ENCODE assay signal across 37 cellular contexts in genomic region chr22:38826801-38827200, GRCh38.
"Had no signal": no experiment of that assay in that cellular context is flagged by ENCODE, and none has a peak within 500 bp of the region (broad histone marks: within the 10 kb centered on the region; RNA-seq: fewer than 3 reads in every experiment).

No MANE protein-coding gene starts in this region.

- H3K27me3 Mint-ChIP-seq: activated CD4-positive, alpha-beta memory T cell treated with anti-CD3 and anti-CD28 coated beads for 36 hours; activated CD4-positive, alpha-beta T cell treated with anti-CD3 and anti-CD28 coated beads, Interleukin-2, amount 10 ng/mL, durations not matched to agents 24 days and 14 days; activated CD8-positive, alpha-beta T cell treated with anti-CD3 and anti-CD28 coated beads for 36 hours; activated naive CD8-positive, alpha-beta T cell treated with anti-CD3 and anti-CD28 coated beads for 36 hours; activated T-helper 17 cell treated with anti-CD3 and anti-CD28 coated beads, Interleukin-2, amount 50 U/mL, for 72 hours; central memory CD8-positive, alpha-beta T cell had no signal

- H3K27ac Mint-ChIP-seq: activated B cell treated with CpG ODN at 0.5 μM for 24 hours; activated CD4-positive, alpha-beta memory T cell treated with anti-CD3 and anti-CD28 coated beads for 36 hours; activated CD4-positive, alpha-beta T cell treated with anti-CD3 and anti-CD28 coated beads, Interleukin-2, amount 10 ng/mL, durations not matched to agents 24 days and 14 days; activated CD8-positive, alpha-beta T cell treated with anti-CD3 and anti-CD28 coated beads for 36 hours; activated naive CD4-positive, alpha-beta T cell treated with anti-CD3 and anti-CD28 coated beads for 36 hours; activated naive CD8-positive, alpha-beta T cell treated with anti-CD3 and anti-CD28 coated beads for 36 hours; activated T-cell treated with anti-CD3 and anti-CD28 coated beads, Interleukin-2, amount 50 U/mL, for 72 hours; activated T-helper 1 cell treated with anti-CD3 and anti-CD28 coated beads, Interleukin-12 subunit alpha, Interleukin-12 subunit beta, Interleukin-2, Interleukin-4 antibody, amounts not matched to agents 30 ng/mL and 10 ng/mL and 1 ng/mL, durations not matched to agents 14 hours and 24 hours and 36 hours; activated T-helper 17 cell treated with anti-CD3 and anti-CD28 coated beads, Interleukin-2, amount 50 U/mL, for 72 hours; brain; T-helper 1 cell treated with Interleukin-12 subunit alpha and Interleukin-12 subunit beta and Interleukin-4 antibody, amounts not matched to agents 30 μg/mL and 1 μg/mL, for 36 hours; T-helper 2 cell treated with Interferon-gamma antibody and Interleukin-4, amounts not matched to agents 5 μg/mL and 100 μg/mL, for 36 hours had no signal

- H3K4me3 ChIP-seq: adrenal gland, ascending aorta, cardiac muscle cell had no signal

- FAIRE-seq: TTC549 had no signal

- H3K36me3 ChIP-seq: adrenal gland, cardiac muscle cell had no signal

- H3K27me3 ChIP-seq: adrenal gland, ascending aorta, cardiac muscle cell had no signal

- ATAC-seq: activated CD8-positive, alpha-beta T cell treated with anti-CD3 and anti-CD28 coated beads for 36 hours; activated naive CD4-positive, alpha-beta T cell treated with anti-CD3 and anti-CD28 coated beads, Interleukin-2, amount 50 U/mL, for 72 hours; activated T-cell treated with anti-CD3 and anti-CD28 coated beads, Interleukin-2, amount 50 U/mL, for 4 hours; activated T-cell treated with anti-CD3 and anti-CD28 coated beads, Interleukin-2, amount 50 U/mL, for 72 hours; activated T-helper 17 cell treated with anti-CD3 and anti-CD28 coated beads, Interleukin-2, amount 50 U/mL, for 72 hours had no signal

- DNase-seq: activated B cell treated with CpG ODN at 0.5 μM for 24 hours; activated CD4-positive, alpha-beta memory T cell treated with anti-CD3 and anti-CD28 coated beads for 36 hours; activated CD4-positive, alpha-beta T cell treated with anti-CD3 and anti-CD28 coated beads for 4 hours; activated CD4-positive, alpha-beta T cell treated with anti-CD3 and anti-CD28 coated beads, Interleukin-2, amount 10 ng/mL, durations not matched to agents 24 days and 14 days; activated CD4-positive, alpha-beta T cell treated with anti-CD3 and anti-CD28 coated beads, Interleukin-2, amount 50 U/mL, for 1 hour; activated CD4-positive, alpha-beta T cell treated with anti-CD3 and anti-CD28 coated beads, Interleukin-2, amount 50 U/mL, for 4 hours; activated CD4-positive, CD25-positive, alpha-beta regulatory T cell treated with anti-CD3 and anti-CD28 coated beads, Interleukin-2, amount 50 U/mL, for 72 hours; activated CD8-positive, alpha-beta memory T cell treated with anti-CD3 and anti-CD28 coated beads, Interleukin-2, amount 50 U/mL, for 4 hours; activated CD8-positive, alpha-beta T cell treated with anti-CD3 and anti-CD28 coated beads for 36 hours; activated effector memory CD4-positive, alpha-beta T cell treated with anti-CD3 and anti-CD28 coated beads, Interleukin-2, amount 50 U/mL, for 16 hours; activated gamma-delta T cell treated with Interleukin-2 at 50 U/mL for 16 hours; activated naive CD4-positive, alpha-beta T cell; activated naive CD4-positive, alpha-beta T cell treated with anti-CD3 and anti-CD28 coated beads for 36 hours; activated naive CD4-positive, alpha-beta T cell treated with anti-CD3 and anti-CD28 coated beads, Interleukin-2, amount 50 U/mL, for 16 hours; activated naive CD8-positive, alpha-beta T cell treated with anti-CD3 and anti-CD28 coated beads for 36 hours; activated T-cell treated with anti-CD3 and anti-CD28 coated beads for 4 hours; activated T-cell treated with anti-CD3 and anti-CD28 coated beads, Interleukin-2, amount 50 U/mL, for 1 hour; activated T-cell treated with anti-CD3 and anti-CD28 coated beads, Interleukin-2, amount 50 U/mL, for 4 hours; activated T-cell treated with anti-CD3 and anti-CD28 coated beads, Interleukin-2, amount 50 U/mL, for 72 hours; adrenal gland; amniotic stem cell; caudate nucleus; cerebellar nuclear complex; T-helper 1 cell; T-helper 2 cell; T-helper 9 cell had no signal

- H3K9me3 ChIP-seq: adrenal gland, ascending aorta had no signal

- H3K36me3 Mint-ChIP-seq: activated CD4-positive, alpha-beta memory T cell treated with anti-CD3 and anti-CD28 coated beads for 36 hours; activated naive CD4-positive, alpha-beta T cell treated with anti-CD3 and anti-CD28 coated beads, Interleukin-2, amount 50 U/mL, for 72 hours; activated naive CD8-positive, alpha-beta T cell treated with anti-CD3 and anti-CD28 coated beads for 36 hours; brain had no signal

- H3K4me1 ChIP-seq: adrenal gland, ascending aorta had no signal

- H3K27ac ChIP-seq: adrenal gland, ascending aorta, cardiac muscle cell, VCaP had no signal

- H3K4me3 Mint-ChIP-seq: activated B cell treated with CpG ODN at 0.5 μM for 24 hours; activated CD4-positive, alpha-beta memory T cell treated with anti-CD3 and anti-CD28 coated beads for 36 hours; activated CD4-positive, alpha-beta T cell treated with anti-CD3 and anti-CD28 coated beads, Interleukin-2, amount 10 ng/mL, durations not matched to agents 24 days and 14 days; activated CD8-positive, alpha-beta T cell treated with anti-CD3 and anti-CD28 coated beads for 36 hours; activated naive CD4-positive, alpha-beta T cell treated with anti-CD3 and anti-CD28 coated beads for 36 hours; activated naive CD8-positive, alpha-beta T cell treated with anti-CD3 and anti-CD28 coated beads for 36 hours; activated T-cell treated with anti-CD3 and anti-CD28 coated beads, Interleukin-2, amount 50 U/mL, for 4 hours; activated T-cell treated with anti-CD3 and anti-CD28 coated beads, Interleukin-2, amount 50 U/mL, for 72 hours; activated T-helper 1 cell treated with anti-CD3 and anti-CD28 coated beads, Interleukin-12 subunit alpha, Interleukin-12 subunit beta, Interleukin-2, Interleukin-4 antibody, amounts not matched to agents 30 ng/mL and 10 ng/mL and 1 ng/mL, durations not matched to agents 14 hours and 24 hours and 36 hours; activated T-helper 17 cell treated with anti-CD3 and anti-CD28 coated beads, Interleukin-2, amount 50 U/mL, for 72 hours; brain; central memory CD8-positive, alpha-beta T cell; T-helper 1 cell treated with Interleukin-12 subunit alpha and Interleukin-12 subunit beta and Interleukin-4 antibody, amounts not matched to agents 30 μg/mL and 1 μg/mL, for 36 hours; T-helper 2 cell treated with Interferon-gamma antibody and Interleukin-4, amounts not matched to agents 5 μg/mL and 100 μg/mL, for 36 hours had no signal

- H3K4me1 Mint-ChIP-seq: activated B cell treated with CpG ODN at 0.5 μM for 24 hours; activated CD4-positive, alpha-beta T cell treated with anti-CD3 and anti-CD28 coated beads, Interleukin-2, amount 10 ng/mL, durations not matched to agents 24 days and 14 days; activated naive CD8-positive, alpha-beta T cell treated with anti-CD3 and anti-CD28 coated beads for 36 hours; activated T-helper 17 cell treated with anti-CD3 and anti-CD28 coated beads, Interleukin-2, amount 50 U/mL, for 72 hours; central memory CD8-positive, alpha-beta T cell had no signal

- H3K9me3 Mint-ChIP-seq: activated B cell treated with CpG ODN at 0.5 μM for 24 hours; activated CD4-positive, alpha-beta memory T cell treated with anti-CD3 and anti-CD28 coated beads for 36 hours; activated CD4-positive, alpha-beta T cell treated with anti-CD3 and anti-CD28 coated beads, Interleukin-2, amount 10 ng/mL, durations not matched to agents 24 days and 14 days; activated CD8-positive, alpha-beta T cell treated with anti-CD3 and anti-CD28 coated beads for 36 hours; activated naive CD4-positive, alpha-beta T cell treated with anti-CD3 and anti-CD28 coated beads for 36 hours; activated naive CD4-positive, alpha-beta T cell treated with anti-CD3 and anti-CD28 coated beads, Interleukin-2, amount 50 U/mL, for 72 hours; activated naive CD8-positive, alpha-beta T cell treated with anti-CD3 and anti-CD28 coated beads for 36 hours; activated T-cell treated with anti-CD3 and anti-CD28 coated beads, Interleukin-2, amount 50 U/mL, for 4 hours; activated T-cell treated with anti-CD3 and anti-CD28 coated beads, Interleukin-2, amount 50 U/mL, for 72 hours; activated T-helper 1 cell treated with anti-CD3 and anti-CD28 coated beads, Interleukin-12 subunit alpha, Interleukin-12 subunit beta, Interleukin-2, Interleukin-4 antibody, amounts not matched to agents 30 ng/mL and 10 ng/mL and 1 ng/mL, durations not matched to agents 14 hours and 24 hours and 36 hours; activated T-helper 17 cell treated with anti-CD3 and anti-CD28 coated beads, Interleukin-2, amount 50 U/mL, for 72 hours; central memory CD8-positive, alpha-beta T cell; T-helper 1 cell treated with Interleukin-12 subunit alpha and Interleukin-12 subunit beta and Interleukin-4 antibody, amounts not matched to agents 30 μg/mL and 1 μg/mL, for 36 hours; T-helper 2 cell treated with Interferon-gamma antibody and Interleukin-4, amounts not matched to agents 5 μg/mL and 100 μg/mL, for 36 hours had no signal
